In the genomic region with DNA sequence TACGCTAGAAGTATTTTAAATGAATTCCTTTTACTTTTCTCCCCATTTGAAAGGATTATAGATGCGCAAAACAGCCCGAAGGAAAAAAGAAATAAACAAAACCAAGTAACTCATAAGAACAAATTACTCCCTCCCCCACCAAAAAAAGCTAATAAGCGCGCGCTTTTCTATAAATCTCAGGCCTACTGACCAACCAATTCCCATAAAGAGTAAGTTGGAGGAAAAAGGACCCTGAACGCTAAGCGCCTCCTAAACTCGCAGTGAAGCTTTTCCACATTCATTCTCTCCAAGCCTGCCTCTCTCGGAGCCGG, we compare ENCODE assay signal across 8 cellular contexts. TPM values are rescaled to one million over a fixed set of nuclear protein-coding genes. Genes with fewer than 3 reads are reported as not detected.
DNase-seq lines count a peak whose midpoint lies in the region; ATAC-seq and TF ChIP-seq lines count a peak whose summit lies in the region.

No MANE protein-coding gene starts in this region.

- DNase-seq in HCEC 1CT (peak; percentile 15), body of pancreas (no peak), mesenchymal stem cell (no peak), NCI-H1436 (lab: John Stamatoyannopoulos, UW) (no peak), KG1 (lab: John Stamatoyannopoulos, UW) (no peak), DMS153 treated with DMSO at 0.1 percent for 48 hours (lab: John Stamatoyannopoulos, UW; ENCODE audit: unreplicated experiment) (no peak)

- H3K4me2 ChIP-seq in mesenchymal stem cell (ENCODE audit: low read length, poor library complexity, severe bottlenecking) = peak overlapping the region; percentile 20

- no peak for TF ChIP-seq CTCF in 22Rv1 (IDR thresholded peaks at IDR 0.05)
- TF ChIP-seq CTCF in body of pancreas (IDR thresholded peaks at IDR 0.05) = no peak

- ATAC-seq in body of pancreas = no peak
- no peak for ATAC-seq in HG02642 (IDR thresholded peaks at IDR 0.05; ENCODE audit: poor library complexity, unreplicated experiment)

- H3K9me3 ChIP-seq in body of pancreas (no peaks in the 10 kb centered on the region), mesenchymal stem cell (ENCODE audit: control insufficient read depth, low read length) (no peaks in the 10 kb centered on the region)

- H2BK15ac ChIP-seq in mesenchymal stem cell (ENCODE audit: low read depth, poor library complexity, severe bottlenecking) = no peak overlapping the region

- no peak overlapping the region for H3K23ac ChIP-seq in mesenchymal stem cell (ENCODE audit: low read length in 2 of 2)

- H3K4me1 ChIP-seq in body of pancreas (peaks cover 26% of the 10 kb centered on the region), mesenchymal stem cell (ENCODE audit: control insufficient read depth, insufficient read depth, low read depth, low read length) (peaks cover 1% of the 10 kb centered on the region)

- H3K27ac ChIP-seq in 22Rv1 = peak overlapping the region; percentile 85
- H3K27ac ChIP-seq in body of pancreas = peak overlapping the region; percentile 82 to 92 (median 88)
- H3K27ac ChIP-seq in mesenchymal stem cell (ENCODE audit: low read length, poor library complexity, severe bottlenecking) = peak overlapping the region; percentile 47

- peak overlapping the region; percentile 84 for H4K91ac ChIP-seq in mesenchymal stem cell (ENCODE audit: low read length)

- no peak for TF ChIP-seq POLR2A in body of pancreas (IDR thresholded peaks at IDR 0.05)

- intact Hi-C loops in body of pancreas (cut with DNase I) = no loop called here

- 0 to 2% methylated on average over 11 of the region's 11 CpGs for WGBS in body of pancreas, 2 donors
- 3% methylated on average over 11 of the region's 11 CpGs for WGBS in mesenchymal stem cell

- H3K36me3 ChIP-seq in body of pancreas (replicated peaks in 1 of 2; ENCODE audit: insufficient read depth in 1 of 2, low read depth in 2 of 2) = no peaks in the 10 kb centered on the region
- H3K36me3 ChIP-seq in mesenchymal stem cell (ENCODE audit: control insufficient read depth in 1 of 2, insufficient read depth in 2 of 2, low read depth in 1 of 2, low read length in 2 of 2) = no peaks in the 10 kb centered on the region

- peaks cover 5% of the 10 kb centered on the region for H3K79me1 ChIP-seq in mesenchymal stem cell (replicated peaks; ENCODE audit: low read length, poor library complexity, severe bottlenecking)

- H4K8ac ChIP-seq in mesenchymal stem cell (ENCODE audit: low read length) = no peak overlapping the region

- no peak overlapping the region for H3K4ac ChIP-seq in mesenchymal stem cell (ENCODE audit: low read depth in 1 of 2, low read length in 2 of 2)

- peak overlapping the region; percentile 85 for H3K4me3 ChIP-seq in body of pancreas
- peak overlapping the region; percentile 75 to 99 for H3K4me3 ChIP-seq in mesenchymal stem cell (ENCODE audit: insufficient read depth in 1 of 2, low read depth in 1 of 2, low read length in 2 of 2)

- H2BK12ac ChIP-seq in mesenchymal stem cell (ENCODE audit: low read length in 2 of 2) = no peak overlapping the region

- H3K14ac ChIP-seq in mesenchymal stem cell (ENCODE audit: low read length in 2 of 2) = no peak overlapping the region

- H3K18ac ChIP-seq in mesenchymal stem cell (ENCODE audit: low read depth in 1 of 2, low read length in 2 of 2) = peak overlapping the region in 1 of 2 experiments; percentile 80

- peak overlapping the region; percentile 99 for H3K9ac ChIP-seq in mesenchymal stem cell (ENCODE audit: low read length)

- H2BK120ac ChIP-seq in mesenchymal stem cell (ENCODE audit: low read depth, low read length) = peak overlapping the region; percentile 27

- H2BK5ac ChIP-seq in mesenchymal stem cell (ENCODE audit: low read depth, low read length, poor library complexity, severe bottlenecking) = no peak overlapping the region

- H2AK5ac ChIP-seq in mesenchymal stem cell (ENCODE audit: low read length, severe bottlenecking) = no peak overlapping the region

- no peaks in the 10 kb centered on the region for H3K27me3 ChIP-seq in body of pancreas
- H3K27me3 ChIP-seq in mesenchymal stem cell (ENCODE audit: control insufficient read depth in 1 of 2, insufficient read depth in 1 of 2, low read length in 2 of 2) = peaks cover 5 to 6% of the 10 kb centered on the region in 2 experiments

- H2AFZ ChIP-seq in mesenchymal stem cell (ENCODE audit: low read depth, low read length) = peak overlapping the region; percentile 87

RNA-seq across cellular contexts. Expression of a gene that starts 0.6 kb away (rescaled TPM):
- total RNA-seq in body of pancreas = 1 to 10 TPM; 5.6 to 9.9 TPM
- 23.4 TPM for polyA plus RNA-seq in mesenchymal stem cell (2013, experiment 1 of 2)
- polyA plus RNA-seq in mesenchymal stem cell (2013, experiment 2 of 2) = 25.4 TPM
